Comparison of ENCODE assay signal across 17 cellular contexts in the genomic region with DNA sequence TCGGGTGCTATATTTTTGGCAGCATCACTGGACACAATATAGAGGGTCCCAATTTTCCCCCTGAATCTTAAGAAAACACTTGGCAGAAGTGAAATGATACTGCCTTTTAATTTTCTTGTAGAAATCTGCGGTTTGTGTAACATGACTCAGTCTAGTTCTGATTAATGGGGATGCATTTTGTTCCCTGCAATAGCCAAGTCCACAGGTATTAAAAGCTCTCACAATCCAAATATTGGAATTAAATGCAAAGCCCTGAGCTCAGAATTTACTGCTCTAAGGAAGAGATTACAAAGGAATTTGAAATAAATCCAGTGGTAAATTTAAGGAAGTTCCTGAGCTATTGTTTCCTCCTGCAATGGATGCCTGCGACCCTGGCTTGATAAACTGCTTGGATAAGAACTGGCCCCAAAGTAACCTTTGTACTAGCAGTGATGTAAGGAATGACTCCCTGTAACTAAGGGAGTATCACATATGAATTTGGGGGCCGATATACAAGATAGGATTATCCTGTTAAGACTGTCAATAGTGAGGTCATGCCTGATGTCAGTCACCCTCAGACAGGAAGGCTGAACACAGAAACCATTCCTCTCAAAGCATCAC.
"Had no signal": no experiment of that assay in that cellular context is flagged by ENCODE, and none has a peak within 500 bp of the region (broad histone marks: within the 10 kb centered on the region; RNA-seq: fewer than 3 reads in every experiment).

No MANE protein-coding gene starts in this region.

- H3K9me3 ChIP-seq: adrenal gland, right lobe of liver, upper lobe of right lung had no signal

- H3K4me1 Mint-ChIP-seq: activated B cell treated with CpG ODN at 0.5 μM for 24 hours; activated CD4-positive, alpha-beta T cell treated with anti-CD3 and anti-CD28 coated beads, Interleukin-2, amount 10 ng/mL, durations not matched to agents 7 days and 5 days; activated naive CD4-positive, alpha-beta T cell treated with anti-CD3 and anti-CD28 coated beads, Interleukin-2, amount 10 ng/mL, durations not matched to agents 7 days and 5 days; immature natural killer cell; naive thymus-derived CD4-positive, alpha-beta T cell had no signal

- H3K36me3 ChIP-seq: adrenal gland, cardiac muscle cell, right lobe of liver, upper lobe of right lung had no signal

- H3K4me1 ChIP-seq: adrenal gland, right lobe of liver, upper lobe of right lung had no signal

- ATAC-seq: left colon; naive thymus-derived CD4-positive, alpha-beta T cell; upper lobe of right lung had no signal

- H3K36me3 Mint-ChIP-seq: activated naive CD4-positive, alpha-beta T cell treated with anti-CD3 and anti-CD28 coated beads, Interleukin-2, amount 10 ng/mL, durations not matched to agents 7 days and 5 days; immature natural killer cell; naive thymus-derived CD4-positive, alpha-beta T cell had no signal

- DNase-seq: activated B cell treated with CpG ODN at 0.5 μM for 24 hours; activated CD4-positive, alpha-beta T cell treated with anti-CD3 and anti-CD28 coated beads, Interleukin-2, amount 10 ng/mL, durations not matched to agents 7 days and 5 days; activated CD8-positive, alpha-beta memory T cell treated with anti-CD3 and anti-CD28 coated beads for 24 hours; activated naive CD4-positive, alpha-beta T cell treated with anti-CD3 and anti-CD28 coated beads, Interleukin-2, amount 10 ng/mL, durations not matched to agents 7 days and 5 days; effector CD4-positive, alpha-beta T cell; immature natural killer cell; left colon; naive thymus-derived CD4-positive, alpha-beta T cell; nucleus accumbens; right lobe of liver; stimulated activated CD4-positive, alpha-beta T cell treated with anti-CD3 and anti-CD28 coated beads, Interleukin-12 subunit alpha, Interleukin-12 subunit beta, amount 100 ng/mL, for 4 hours; stimulated activated naive CD4-positive, alpha-beta T cell treated with Interleukin-2 at 50 U/mL for 16 hours; upper lobe of right lung had no signal

- H3K27me3 Mint-ChIP-seq: activated B cell treated with CpG ODN at 0.5 μM for 24 hours; activated CD4-positive, alpha-beta T cell treated with anti-CD3 and anti-CD28 coated beads, Interleukin-2, amount 10 ng/mL, durations not matched to agents 7 days and 5 days; activated naive CD4-positive, alpha-beta T cell treated with anti-CD3 and anti-CD28 coated beads, Interleukin-2, amount 10 ng/mL, durations not matched to agents 7 days and 5 days; progenitor cell of endocrine pancreas had no signal

- H3K27me3 ChIP-seq: adrenal gland, cardiac muscle cell, right lobe of liver, upper lobe of right lung had no signal

- H3K9me3 Mint-ChIP-seq: activated CD4-positive, alpha-beta T cell treated with anti-CD3 and anti-CD28 coated beads, Interleukin-2, amount 10 ng/mL, durations not matched to agents 7 days and 5 days; activated naive CD4-positive, alpha-beta T cell treated with anti-CD3 and anti-CD28 coated beads, Interleukin-2, amount 10 ng/mL, durations not matched to agents 7 days and 5 days; activated T-helper 2 cell treated with anti-CD3 and anti-CD28 coated beads, Interferon-gamma antibody, Interleukin-2, Interleukin-4, amounts not matched to agents 10 μg/mL and 5 μg/mL and 100 μg/mL, durations not matched to agents 14 hours and 24 hours and 36 hours had no signal

- H3K4me3 Mint-ChIP-seq: activated B cell treated with CpG ODN at 0.5 μM for 24 hours; activated CD4-positive, alpha-beta T cell treated with anti-CD3 and anti-CD28 coated beads, Interleukin-2, amount 10 ng/mL, durations not matched to agents 7 days and 5 days; activated naive CD4-positive, alpha-beta T cell treated with anti-CD3 and anti-CD28 coated beads, Interleukin-2, amount 10 ng/mL, durations not matched to agents 7 days and 5 days; immature natural killer cell; naive thymus-derived CD4-positive, alpha-beta T cell had no signal

- H3K27ac ChIP-seq: adrenal gland, cardiac muscle cell, right lobe of liver, upper lobe of right lung had no signal

- H3K27ac Mint-ChIP-seq: activated B cell treated with CpG ODN at 0.5 μM for 24 hours; activated CD4-positive, alpha-beta T cell treated with anti-CD3 and anti-CD28 coated beads, Interleukin-2, amount 10 ng/mL, durations not matched to agents 7 days and 5 days; activated naive CD4-positive, alpha-beta T cell treated with anti-CD3 and anti-CD28 coated beads, Interleukin-2, amount 10 ng/mL, durations not matched to agents 7 days and 5 days; activated T-helper 2 cell treated with anti-CD3 and anti-CD28 coated beads, Interferon-gamma antibody, Interleukin-2, Interleukin-4, amounts not matched to agents 10 μg/mL and 5 μg/mL and 100 μg/mL, durations not matched to agents 14 hours and 24 hours and 36 hours; immature natural killer cell; naive thymus-derived CD4-positive, alpha-beta T cell; progenitor cell of endocrine pancreas had no signal

- H3K4me3 ChIP-seq: adrenal gland, cardiac muscle cell, right lobe of liver, upper lobe of right lung had no signal
